In genomic region chr2:237280235-237280634, GRCh38 we compare ENCODE assay signal across 12 cellular contexts.
DNase-seq lines count a peak whose midpoint lies in the region; ATAC-seq and TF ChIP-seq lines count a peak whose summit lies in the region.
"Had no signal": no experiment of that assay in that cellular context is flagged by ENCODE, and none has a peak within 500 bp of the region (broad histone marks: within the 10 kb centered on the region; RNA-seq: fewer than 3 reads in every experiment).

No MANE protein-coding gene starts in this region.

- H3K36me3 ChIP-seq in brain microvascular endothelial cell (replicated peaks) (no peaks in the 10 kb centered on the region), lower lobe of right lung (no peaks in the 10 kb centered on the region), tibial artery (no peaks in the 10 kb centered on the region), suprapubic skin (no peaks in the 10 kb centered on the region)

- H3K27ac ChIP-seq in brain microvascular endothelial cell (peak overlapping the region; percentile 98), lower lobe of right lung (peak overlapping the region; percentile 2), tibial artery (peak overlapping the region; percentile 30 to 59), suprapubic skin (no peak overlapping the region)

- in situ Hi-C loops in brain microvascular endothelial cell (cut with HindIII; ENCODE audit: low pct_ligation_motif_present, low sequenced_read_pairs), result no loop called here

- H3K9me3 Mint-ChIP-seq in HFFc6, result no peaks in the 10 kb centered on the region

- ATAC-seq in lower lobe of right lung, result peak in 1 of 2 donors; percentile 36
- no peak for ATAC-seq in HG02763 (IDR thresholded peaks at IDR 0.05; ENCODE audit: unreplicated experiment)

- no peak for TF ChIP-seq POLR2A in suprapubic skin (IDR thresholded peaks at IDR 0.05)

- peak overlapping the region; percentile 95 for H3K27ac Mint-ChIP-seq in HFFc6

- H3K4me1 ChIP-seq in lower lobe of right lung (peaks cover 11% of the 10 kb centered on the region), tibial artery (peaks cover 7 to 34% (median 15%) of the 10 kb centered on the region in 4 donors), suprapubic skin (peaks cover 20% of the 10 kb centered on the region)

- DNase-seq in HFFc6, result peak; percentile 94
- peak; percentile 97 for DNase-seq in brain microvascular endothelial cell
- DNase-seq in lower lobe of right lung, result no peak
- DNase-seq in tibial artery, result peak in 1 of 2 donors; percentile 67
- no peak for DNase-seq in NCI-H1092 treated with DMSO at 0.1 percent for 48 hours (lab: John Stamatoyannopoulos, UW)
- DNase-seq in suprapubic skin (ENCODE audit: low spot score in 2 of 2), result no peak
- no peak for DNase-seq in NOMO-1 treated with dmso at 0.1 percent for 144 hours (lab: John Stamatoyannopoulos, UW; ENCODE audit: unreplicated experiment)
- DNase-seq: activated CD4-positive, alpha-beta T cell treated with anti-CD3 and anti-CD28 coated beads for 1 hour; activated naive CD4-positive, alpha-beta T cell; NCI-H2081 treated with DMSO at 0.1 percent for 48 hours; RPMI8226 had no signal

- H3K4me3 ChIP-seq in brain microvascular endothelial cell (ENCODE audit: low read depth, low read length) (no peak overlapping the region), lower lobe of right lung (no peak overlapping the region), tibial artery (no peak overlapping the region), suprapubic skin (no peak overlapping the region)

- H3K4me1 Mint-ChIP-seq in HFFc6 (ENCODE audit: low read depth), result peaks cover 6% of the 10 kb centered on the region

- peaks cover 6% of the 10 kb centered on the region; the same call in 1 of the 2 replicates for H3K36me3 Mint-ChIP-seq in HFFc6 (ENCODE audit: low read depth)

- H3K4me3 Mint-ChIP-seq in HFFc6, result peak overlapping the region; percentile 61

- WGBS in suprapubic skin, result 69% methylated on average over 11 of the region's 11 CpGs

- H3K27me3 ChIP-seq in brain microvascular endothelial cell (replicated peaks), result no peaks in the 10 kb centered on the region
- H3K27me3 ChIP-seq in lower lobe of right lung (ENCODE audit: low read depth), result no peaks in the 10 kb centered on the region
- H3K27me3 ChIP-seq in tibial artery, result no peaks in the 10 kb centered on the region
- no peaks in the 10 kb centered on the region for H3K27me3 ChIP-seq in suprapubic skin

- H3K27me3 Mint-ChIP-seq in HFFc6 (ENCODE audit: insufficient read depth), result no peaks in the 10 kb centered on the region

- H3K9me3 ChIP-seq in lower lobe of right lung, result no peaks in the 10 kb centered on the region
- H3K9me3 ChIP-seq in tibial artery, result no peaks in the 10 kb centered on the region
- H3K9me3 ChIP-seq in suprapubic skin, result no peaks in the 10 kb centered on the region

- TF ChIP-seq EP300 in suprapubic skin (IDR thresholded peaks at IDR 0.05), result no peak

- TF ChIP-seq CTCF in HFFc6 (IDR thresholded peaks at IDR 0.05) (peak; percentile 22; the same call in 1 of the 2 replicates), brain microvascular endothelial cell (IDR thresholded peaks at IDR 0.05; ENCODE audit: low read depth, low read length, missing control alignments) (peak; percentile 21), lower lobe of right lung (IDR thresholded peaks at IDR 0.05) (no peak), tibial artery (IDR thresholded peaks at IDR 0.05) (no peak), suprapubic skin (IDR thresholded peaks at IDR 0.05) (no peak)

- intact Hi-C loops in lower lobe of right lung (cut with DNase I) (no loop called here), tibial artery (cut with DNase I; ENCODE audit: low total_unique reads) (no loop called here)

Comparison
In these comparisons a context has a peak if more than half of its experiments do, and no peak if none do; other contexts are left out.
1. DNase-seq: peak in HFFc6 (single experiment) and brain microvascular endothelial cell (single experiment); none in lower lobe of right lung (single experiment), NCI-H1092 treated with DMSO at 0.1 percent for 48 hours (single experiment), suprapubic skin (0 of 2) and NOMO-1 treated with dmso at 0.1 percent for 144 hours (single experiment).
2. CTCF ChIP-seq: peak in HFFc6 (single experiment) and brain microvascular endothelial cell (single experiment); none in lower lobe of right lung (single experiment), tibial artery (0 of 2) and suprapubic skin (0 of 2).